Comparison of ENCODE assay signal across 14 cellular contexts in genomic region chr2:43041167-43041566, GRCh38.
DNase-seq lines count a peak whose midpoint lies in the region; ATAC-seq, FAIRE-seq and TF ChIP-seq lines count a peak whose summit lies in the region.
"Had no signal": no experiment of that assay in that cellular context is flagged by ENCODE, and none has a peak within 500 bp of the region (broad histone marks: within the 10 kb centered on the region; RNA-seq: fewer than 3 reads in every experiment).

No MANE protein-coding gene starts in this region.

- H3K18ac ChIP-seq in mesenchymal stem cell (ENCODE audit: low read depth in 1 of 2, low read length in 2 of 2), result peak overlapping the region; percentile 90 to 93

- H2BK15ac ChIP-seq in mesenchymal stem cell (ENCODE audit: low read depth, poor library complexity, severe bottlenecking), result peak overlapping the region; percentile 78

- peak overlapping the region; percentile 98 for H4K91ac ChIP-seq in mesenchymal stem cell (ENCODE audit: low read length)

- H3K9me3 ChIP-seq in astrocyte (ENCODE audit: insufficient read depth, low read depth, low read length) (no peaks in the 10 kb centered on the region), mesenchymal stem cell (ENCODE audit: control insufficient read depth, low read length) (no peaks in the 10 kb centered on the region), heart right ventricle (no peaks in the 10 kb centered on the region)

- no peak overlapping the region for H3K4me3 ChIP-seq in astrocyte (ENCODE audit: insufficient read depth, low read depth, low read length)
- H3K4me3 ChIP-seq in mesenchymal stem cell (ENCODE audit: insufficient read depth in 1 of 2, low read depth in 1 of 2, low read length in 2 of 2), result no peak overlapping the region
- no peak overlapping the region for H3K4me3 ChIP-seq in heart right ventricle

- peak overlapping the region in 1 of 2 experiments; percentile 98 for H3K14ac ChIP-seq in mesenchymal stem cell (ENCODE audit: low read length in 2 of 2)

- H3K27me3 Mint-ChIP-seq in astrocyte (ENCODE audit: low read depth, unreplicated experiment), result peaks cover 2% of the 10 kb centered on the region
- H3K27me3 Mint-ChIP-seq in type B pancreatic cell, result no peaks in the 10 kb centered on the region
- H3K27me3 Mint-ChIP-seq: stimulated activated naive B cell treated with anti-CD40 and anti-IgM and Interleukin-4, amounts not matched to agents 10 μg/mL and 1 μg/mL and 100 μg/mL, for 72 hours had no signal

- H3K36me3 ChIP-seq in astrocyte (ENCODE audit: insufficient read depth, low read length) (no peaks in the 10 kb centered on the region), mesenchymal stem cell (ENCODE audit: control insufficient read depth in 1 of 2, insufficient read depth in 2 of 2, low read depth in 1 of 2, low read length in 2 of 2) (no peaks in the 10 kb centered on the region), heart right ventricle (no peaks in the 10 kb centered on the region)

- no peaks in the 10 kb centered on the region for H4K20me1 ChIP-seq in astrocyte (ENCODE audit: insufficient read depth, low read length)

- H3K4me3 Mint-ChIP-seq in astrocyte (ENCODE audit: unreplicated experiment) (no peak overlapping the region), type B pancreatic cell (peak overlapping the region; percentile 39)
- H3K4me3 Mint-ChIP-seq: stimulated activated naive B cell treated with anti-CD40 and anti-IgM and Interleukin-4, amounts not matched to agents 10 μg/mL and 1 μg/mL and 100 μg/mL, for 72 hours had no signal

- no peaks in the 10 kb centered on the region for H3K79me1 ChIP-seq in mesenchymal stem cell (replicated peaks; ENCODE audit: low read length, poor library complexity, severe bottlenecking)

- peak overlapping the region; percentile 75 for H3K27ac Mint-ChIP-seq in astrocyte (ENCODE audit: unreplicated experiment)
- H3K27ac Mint-ChIP-seq in type B pancreatic cell, result peak overlapping the region; percentile 90
- H3K27ac Mint-ChIP-seq: activated naive CD4-positive, alpha-beta T cell treated with anti-CD3 and anti-CD28 coated beads, Interleukin-2, amount 50 U/mL, for 72 hours; stimulated activated naive B cell treated with anti-CD40 and anti-IgM and Interleukin-4, amounts not matched to agents 10 μg/mL and 1 μg/mL and 100 μg/mL, for 72 hours had no signal

- H3K9me3 Mint-ChIP-seq in astrocyte (ENCODE audit: unreplicated experiment), result no peaks in the 10 kb centered on the region
- H3K9me3 Mint-ChIP-seq in type B pancreatic cell, result no peaks in the 10 kb centered on the region
- H3K9me3 Mint-ChIP-seq: activated naive CD4-positive, alpha-beta T cell treated with anti-CD3 and anti-CD28 coated beads, Interleukin-2, amount 50 U/mL, for 72 hours; stimulated activated naive B cell treated with anti-CD40 and anti-IgM and Interleukin-4, amounts not matched to agents 10 μg/mL and 1 μg/mL and 100 μg/mL, for 72 hours had no signal

- H2BK120ac ChIP-seq in mesenchymal stem cell (ENCODE audit: low read depth, low read length), result peak overlapping the region; percentile 96

- H3K27me3 ChIP-seq in astrocyte (ENCODE audit: insufficient read depth, low read length), result no peaks in the 10 kb centered on the region
- H3K27me3 ChIP-seq in mesenchymal stem cell (ENCODE audit: control insufficient read depth in 1 of 2, insufficient read depth in 1 of 2, low read length in 2 of 2), result no peaks in the 10 kb centered on the region
- no peaks in the 10 kb centered on the region for H3K27me3 ChIP-seq in heart right ventricle

- H4K8ac ChIP-seq in mesenchymal stem cell (ENCODE audit: low read length), result peak overlapping the region; percentile 92

- H3K4ac ChIP-seq in mesenchymal stem cell (ENCODE audit: low read depth in 1 of 2, low read length in 2 of 2), result peak overlapping the region; percentile 93 to 99

- H3K9ac ChIP-seq in astrocyte (ENCODE audit: low read length) (peak overlapping the region; percentile 61), mesenchymal stem cell (ENCODE audit: low read length) (peak overlapping the region; percentile 10)

- H3K79me2 ChIP-seq in astrocyte (ENCODE audit: insufficient read depth, low read length), result no peaks in the 10 kb centered on the region

- no peak for FAIRE-seq in astrocyte (lab: Jason Lieb, UNC)

- peaks cover 39% of the 10 kb centered on the region for H3K4me1 Mint-ChIP-seq in astrocyte (ENCODE audit: low read depth, unreplicated experiment)
- peaks cover 61% of the 10 kb centered on the region for H3K4me1 Mint-ChIP-seq in type B pancreatic cell (ENCODE audit: unreplicated experiment)

- TF ChIP-seq CTCF in astrocyte (IDR thresholded peaks at IDR 0.05; ENCODE audit: insufficient read depth, low read depth, low read length) (no peak), type B pancreatic cell (conservative IDR thresholded peaks at IDR 0.05) (no peak), heart right ventricle (IDR thresholded peaks at IDR 0.05) (no peak)

- H2AK5ac ChIP-seq in mesenchymal stem cell (ENCODE audit: low read length, severe bottlenecking), result peak overlapping the region; percentile 72

- peak; percentile 59 for DNase-seq in HT-29 (ENCODE audit: low spot score)
- DNase-seq in astrocyte (ENCODE audit: low read depth), result peak; percentile 30
- DNase-seq in mesenchymal stem cell, result peak; percentile 45
- no peak for DNase-seq in type B pancreatic cell (ENCODE audit: extremely low spot score, unreplicated experiment)
- no peak for DNase-seq in NCI-H524 (lab: John Stamatoyannopoulos, UW)
- DNase-seq in NCI-H146 (lab: John Stamatoyannopoulos, UW), result no peak
- no peak for DNase-seq in SHP77 (lab: John Stamatoyannopoulos, UW)
- DNase-seq in heart right ventricle, result no peak
- DNase-seq: NCI-H1092 treated with DMSO at 0.1 percent for 48 hours; NCI-H510A treated with DMSO at 0.1 percent for 48 hours; stimulated activated CD4-positive, alpha-beta T cell treated with anti-CD3 and anti-CD28 coated beads, Interleukin-4, amount 100 ng/mL, for 24 hours; stimulated activated naive B cell treated with anti-CD40 and anti-IgM and Interleukin-4, amounts not matched to agents 10 μg/mL and 1 μg/mL and 100 μg/mL, for 72 hours had no signal

- 75% methylated on average over 2 of the region's 3 CpGs for WGBS in mesenchymal stem cell
- WGBS in heart right ventricle, 2 donors, result 96 to 97% methylated on average over 3 of the region's 3 CpGs

- H3K23ac ChIP-seq in mesenchymal stem cell (ENCODE audit: low read length in 2 of 2), result peak overlapping the region in 1 of 2 experiments; percentile 75

- H2BK5ac ChIP-seq in mesenchymal stem cell (ENCODE audit: low read depth, low read length, poor library complexity, severe bottlenecking), result peak overlapping the region; percentile 96

- H3K27ac ChIP-seq in astrocyte (ENCODE audit: low read depth, low read length), result peak overlapping the region; percentile 56
- peak overlapping the region; percentile 70 for H3K27ac ChIP-seq in mesenchymal stem cell (ENCODE audit: low read length, poor library complexity, severe bottlenecking)
- no peak overlapping the region for H3K27ac ChIP-seq in heart right ventricle
- H3K27ac ChIP-seq: C4-2B had no signal

- ATAC-seq in heart right ventricle, result no peak
- ATAC-seq: stimulated activated naive B cell treated with anti-CD40 and anti-IgM and Interleukin-4, amounts not matched to agents 10 μg/mL and 1 μg/mL and 100 μg/mL, for 72 hours had no signal

- H3K4me1 ChIP-seq in astrocyte (ENCODE audit: insufficient read depth, low read length) (peaks cover 36% of the 10 kb centered on the region), mesenchymal stem cell (ENCODE audit: control insufficient read depth, insufficient read depth, low read depth, low read length) (peaks cover 44% of the 10 kb centered on the region), heart right ventricle (peaks cover 0 to 39% (median 13%) of the 10 kb centered on the region in 9 donors)

- H3K36me3 Mint-ChIP-seq in astrocyte (ENCODE audit: low read depth, unreplicated experiment) (no peaks in the 10 kb centered on the region), type B pancreatic cell (no peaks in the 10 kb centered on the region)
- H3K36me3 Mint-ChIP-seq: activated naive CD4-positive, alpha-beta T cell treated with anti-CD3 and anti-CD28 coated beads, Interleukin-2, amount 50 U/mL, for 72 hours; stimulated activated naive B cell treated with anti-CD40 and anti-IgM and Interleukin-4, amounts not matched to agents 10 μg/mL and 1 μg/mL and 100 μg/mL, for 72 hours had no signal

- peak overlapping the region; percentile 40 to 100 for H2BK12ac ChIP-seq in mesenchymal stem cell (ENCODE audit: low read length in 2 of 2)

- H2AFZ ChIP-seq in astrocyte (ENCODE audit: low read depth, low read length) (no peak overlapping the region), mesenchymal stem cell (ENCODE audit: low read depth, low read length) (no peak overlapping the region)

- peak overlapping the region; percentile 66 for H3K4me2 ChIP-seq in astrocyte (ENCODE audit: low read length)
- no peak overlapping the region for H3K4me2 ChIP-seq in mesenchymal stem cell (ENCODE audit: low read length, poor library complexity, severe bottlenecking)

- intact Hi-C loops in heart right ventricle (cut with DNase I), result no loop called here

Comparison
In these comparisons a context has a peak if more than half of its experiments do, and no peak if none do; other contexts are left out.
1. DNase-seq: peak in HT-29 (single experiment), astrocyte (single experiment) and mesenchymal stem cell (single experiment); none in type B pancreatic cell (single experiment), NCI-H524 (0 of 2), NCI-H146 (single experiment), SHP77 (0 of 2) and heart right ventricle (0 of 2).
2. H3K27ac ChIP-seq: peak in astrocyte (single experiment) and mesenchymal stem cell (single experiment); none in heart right ventricle (0 of 10).